In the genomic region with DNA sequence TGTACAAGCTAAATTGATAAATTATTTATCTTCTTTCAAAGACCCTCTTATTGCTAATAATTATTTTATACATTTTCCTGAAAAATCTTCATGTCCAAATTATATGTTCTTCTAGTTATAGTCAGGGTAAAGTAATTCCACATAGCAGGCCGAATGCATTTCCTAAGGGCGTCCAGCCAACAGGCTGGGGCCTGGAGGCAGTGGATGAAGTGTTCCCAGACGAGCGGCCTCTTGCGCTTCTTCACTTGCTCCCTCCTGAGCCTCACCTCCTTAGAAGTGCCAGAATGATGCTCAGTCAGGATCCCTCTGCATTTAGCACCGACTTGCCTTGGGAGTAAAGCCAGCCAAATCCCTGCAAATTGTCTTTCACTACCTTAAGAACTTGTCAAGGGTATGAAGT, we compare ENCODE assay signal across 23 cellular contexts. TPM values are rescaled to one million over a fixed set of nuclear protein-coding genes. Genes with fewer than 3 reads are reported as not detected.
A peak's percentile ranks its signal among the peaks of the same experiment; 100 is the strongest.
DNase-seq lines count a peak whose midpoint lies in the region; ATAC-seq and TF ChIP-seq lines count a peak whose summit lies in the region.
"Had no signal": no experiment of that assay in that cellular context is flagged by ENCODE, and none has a peak within 500 bp of the region (broad histone marks: within the 10 kb centered on the region; RNA-seq: fewer than 3 reads in every experiment).

No MANE protein-coding gene starts in this region.

- H3K27ac ChIP-seq in heart right ventricle (no peak overlapping the region), psoas muscle (no peak overlapping the region), uterus (peak overlapping the region; percentile 53 to 68)
- H3K27ac ChIP-seq: C4-2B, neutrophil, SJSA1 had no signal

- DNase-seq in Right ventricle myocardium superior (no peak), Right ventricle myocardium inferior (ENCODE audit: missing footprints) (no peak), heart right ventricle (peak; percentile 6 to 22), psoas muscle (no peak), uterus (peak; percentile 37 to 46), posterior cingulate gyrus (no peak), ecto neural progenitor cell (ENCODE audit: low spot score) (no peak)
- DNase-seq: activated CD4-positive, alpha-beta T cell treated with anti-CD3 and anti-CD28 coated beads for 1 hour; activated naive CD8-positive, alpha-beta T cell treated with anti-CD3 and anti-CD28 coated beads for 36 hours; DMS 273 treated with DMSO at 0.1 percent for 48 hours; hippocampal formation; NCI-H1436; NCI-H2171 treated with DMSO at 0.1 percent for 48 hours; NCI-H82; T1000 had no signal

- intact Hi-C loops in Right ventricle myocardium superior (cut with DNase I) (no loop called here), Right ventricle myocardium inferior (cut with DNase I) (no loop called here), heart right ventricle (cut with DNase I) (no loop called here), psoas muscle (cut with DNase I) (no loop called here), uterus (cut with DNase I; ENCODE audit: low total_unique reads) (no loop called here), posterior cingulate gyrus (cut with DNase I) (no loop called here)

- H3K4me3 ChIP-seq in heart right ventricle, result peak overlapping the region in 8 of 10 donors; percentile 31 to 61 (median 53)
- peak overlapping the region; percentile 55 for H3K4me3 ChIP-seq in psoas muscle
- H3K4me3 ChIP-seq in uterus, result peak overlapping the region; percentile 4 to 32
- H3K4me3 ChIP-seq: GM23338, SJSA1 had no signal

- ATAC-seq in Right ventricle myocardium superior (ENCODE audit: poor library complexity) (peak; percentile 50), Right ventricle myocardium inferior (no peak), heart right ventricle (peak in 5 of 8 donors; percentile 18 to 58 (median 46)), psoas muscle (no peak), HG02623 (IDR thresholded peaks at IDR 0.05; ENCODE audit: unreplicated experiment) (no peak)
- ATAC-seq: esophagus mucosa, GM23338 had no signal

- H3K27me3 ChIP-seq in heart right ventricle (no peaks in the 10 kb centered on the region), psoas muscle (ENCODE audit: insufficient read depth in 3 of 3, low read length in 2 of 3) (no peaks in the 10 kb centered on the region), uterus (no peaks in the 10 kb centered on the region)
- H3K27me3 ChIP-seq: neutrophil, SJSA1 had no signal

- H3K36me3 ChIP-seq in heart right ventricle (peaks cover 0 to 13% (median 0%) of the 10 kb centered on the region in 9 donors), psoas muscle (ENCODE audit: insufficient read depth in 1 of 2, low read depth in 1 of 2) (no peaks in the 10 kb centered on the region), uterus (no peaks in the 10 kb centered on the region)
- H3K36me3 ChIP-seq: neutrophil, SJSA1 had no signal

- H3K9me3 ChIP-seq in heart right ventricle (no peaks in the 10 kb centered on the region), psoas muscle (no peaks in the 10 kb centered on the region), uterus (no peaks in the 10 kb centered on the region)
- H3K9me3 ChIP-seq: neutrophil, SJSA1 had no signal

- no peak for TF ChIP-seq POLR2A in uterus (IDR thresholded peaks at IDR 0.05)

- no peak for TF ChIP-seq CTCF in heart right ventricle (IDR thresholded peaks at IDR 0.05)
- no peak for TF ChIP-seq CTCF in psoas muscle (IDR thresholded peaks at IDR 0.05)
- no peak for TF ChIP-seq CTCF in uterus (IDR thresholded peaks at IDR 0.05)

- 38 to 46% methylated on average over 6 of the region's 6 CpGs for WGBS in heart right ventricle, 2 donors
- 45 to 62% (median 49%) methylated on average over 6 of the region's 6 CpGs for WGBS in psoas muscle, 3 donors

- H3K4me1 ChIP-seq in heart right ventricle (peaks cover 0 to 17% (median 0%) of the 10 kb centered on the region in 9 donors), psoas muscle (no peaks in the 10 kb centered on the region), uterus (peaks cover 0 to 6% of the 10 kb centered on the region in 2 donors)

RNA-seq across cellular contexts. Expression of gene OLFML1, which starts 1.4 kb away (rescaled TPM):
- 6.5 TPM for total RNA-seq in Right ventricle myocardium superior
- 8.5 TPM for total RNA-seq in Right ventricle myocardium inferior
- 1 to 10 TPM; 2.4 to 8.3 (median 5.5) TPM for total RNA-seq in heart right ventricle
- 1 to 10 TPM; 2.2 to 4.4 TPM for polyA plus RNA-seq in heart right ventricle
- 1 to 10 TPM; 1.1 to 7.2 (median 1.6) TPM for total RNA-seq in psoas muscle
- 1 to 10 TPM in 2 of 3 donors, under 1 TPM in 1; 0.81 to 1.5 (median 1.1) TPM for polyA plus RNA-seq in psoas muscle
- 100 to 1,000 TPM in 1 of 4 donors, 10 to 100 TPM in 2, 1 to 10 TPM in 1; 5.0 to 111 (median 23.8) TPM for total RNA-seq in uterus
- total RNA-seq: A172; activated naive CD8-positive, alpha-beta T cell treated with anti-CD3 and anti-CD28 coated beads for 36 hours; GM23338 had no signal
- polyA plus RNA-seq: keratinocyte had no signal

RNA-seq across cellular contexts. Expression of gene PPFIBP2, which starts 27.1 kb away (rescaled TPM):
- 26.5 TPM for total RNA-seq in Right ventricle myocardium superior
- 21.4 TPM for total RNA-seq in Right ventricle myocardium inferior
- total RNA-seq in heart right ventricle, result 10 to 100 TPM; 14.4 to 40.7 (median 21.4) TPM
- 10 to 100 TPM in 1 of 2 donors, 1 to 10 TPM in 1; 6.4 to 21.7 TPM for polyA plus RNA-seq in heart right ventricle
- total RNA-seq in psoas muscle, result 10 to 100 TPM; 19.7 to 54.8 (median 32.5) TPM
- 10 to 100 TPM in 2 of 3 donors, 1 to 10 TPM in 1; 7.4 to 19.0 (median 14.6) TPM for polyA plus RNA-seq in psoas muscle
- 10 to 100 TPM in 3 of 4 donors, 1 to 10 TPM in 1; 2.1 to 36.2 (median 15.2) TPM for total RNA-seq in uterus

Comparison
In these comparisons a context has a peak if more than half of its experiments do, and no peak if none do; other contexts are left out.
1. ATAC-seq: peak in Right ventricle myocardium superior (single experiment) and heart right ventricle (5 of 8); none in Right ventricle myocardium inferior (single experiment), psoas muscle (0 of 4) and HG02623 (single experiment).
2. DNase-seq: peak in heart right ventricle (2 of 2) and uterus (2 of 2); none in Right ventricle myocardium superior (single experiment), Right ventricle myocardium inferior (single experiment), psoas muscle (0 of 2), posterior cingulate gyrus (0 of 10) and ecto neural progenitor cell (single experiment).
3. H3K27ac ChIP-seq: peak in uterus (2 of 2); none in heart right ventricle (0 of 10) and psoas muscle (single experiment).
4. Peak in every context shown above with its lines, with median percentiles within 50 percentile points of each other: H3K4me3 ChIP-seq.